Comparison of ENCODE assay signal across 1 cellular context in the genomic region with DNA sequence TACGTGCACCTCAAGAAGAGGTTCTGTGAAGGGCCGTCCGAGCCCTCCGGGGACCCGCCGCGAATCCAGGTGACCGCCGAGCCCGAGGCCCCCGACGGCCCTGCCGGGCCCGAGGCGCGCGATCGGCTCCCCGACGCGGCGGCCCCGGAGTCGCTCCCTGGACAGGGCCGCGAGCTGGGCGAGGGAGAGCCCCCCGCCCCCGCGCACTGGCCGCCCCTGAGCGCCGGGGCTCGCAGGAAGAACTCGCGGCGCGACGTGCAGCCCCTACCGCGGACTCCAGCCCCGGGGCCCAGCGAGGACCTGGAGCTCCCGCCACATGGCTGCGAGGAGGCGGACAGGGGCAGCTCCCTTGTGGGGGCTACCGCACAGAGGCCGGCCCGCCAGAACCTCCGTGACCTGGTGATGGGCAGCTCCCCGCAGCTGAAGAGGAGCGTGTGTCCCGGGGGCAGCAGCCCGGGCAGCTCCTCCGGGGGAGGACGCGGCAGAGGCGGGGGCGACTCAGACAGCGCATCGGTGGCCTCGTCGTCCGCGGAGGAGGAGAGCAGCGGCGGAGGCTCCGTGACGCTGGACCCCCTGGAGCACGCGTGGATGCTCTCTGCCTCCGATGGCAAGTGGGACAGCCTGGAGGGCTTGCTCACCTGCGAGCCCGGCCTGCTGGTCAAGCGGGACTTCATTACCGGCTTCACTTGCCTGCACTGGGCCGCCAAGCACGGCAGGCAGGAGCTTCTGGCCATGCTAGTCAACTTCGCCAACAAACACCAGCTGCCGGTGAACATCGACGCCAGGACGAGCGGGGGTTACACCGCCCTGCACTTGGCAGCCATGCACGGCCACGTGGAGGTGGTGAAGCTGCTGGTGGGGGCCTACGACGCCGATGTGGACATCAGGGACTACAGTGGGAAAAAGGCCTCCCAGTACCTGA.
TF ChIP-seq lines count a peak whose summit lies in the region.

No MANE protein-coding gene starts in this region.

TF ChIP-seq in HepG2, 621 proteins besides CTCF, POLR2A, EP300 and RAD21 (continued from another document):
- TF ChIP-seq NFE2 (CRISPR knock-in tag; IDR thresholded peaks at IDR 0.05) (no peak), JARID2 (CRISPR knock-in tag; IDR thresholded peaks at IDR 0.05; ENCODE audit: insufficient replicate concordance) (no peak), ZNF142 (CRISPR knock-in tag; IDR thresholded peaks at IDR 0.05) (peak; percentile 68; the same call in 1 of the 2 replicates), LBX2 (CRISPR knock-in tag; IDR thresholded peaks at IDR 0.05; ENCODE audit: borderline replicate concordance) (peak; percentile 84; the same call in 1 of the 2 replicates), ZNF496 (CRISPR knock-in tag; IDR thresholded peaks at IDR 0.05; ENCODE audit: insufficient replicate concordance) (no peak), SRY (CRISPR knock-in tag; IDR thresholded peaks at IDR 0.05) (peak; percentile 83; the same call in 1 of the 2 replicates), ZNF30 (CRISPR knock-in tag; IDR thresholded peaks at IDR 0.05) (peak; percentile 70; the same call in 1 of the 2 replicates), ZNF121 (CRISPR knock-in tag; IDR thresholded peaks at IDR 0.05) (no peak; the same call in 1 of the 2 replicates), AHR (CRISPR knock-in tag; IDR thresholded peaks at IDR 0.05) (peak; percentile 43; the same call in 1 of the 2 replicates), GZF1 (CRISPR knock-in tag; IDR thresholded peaks at IDR 0.05) (0 out of 2 replicates have a peak, but pooled peaks have one; percentile 13), SNRNP70 (IDR thresholded peaks at IDR 0.05; ENCODE audit: low read depth, low read length) (no peak)
- TF ChIP-seq, protein P1, sequence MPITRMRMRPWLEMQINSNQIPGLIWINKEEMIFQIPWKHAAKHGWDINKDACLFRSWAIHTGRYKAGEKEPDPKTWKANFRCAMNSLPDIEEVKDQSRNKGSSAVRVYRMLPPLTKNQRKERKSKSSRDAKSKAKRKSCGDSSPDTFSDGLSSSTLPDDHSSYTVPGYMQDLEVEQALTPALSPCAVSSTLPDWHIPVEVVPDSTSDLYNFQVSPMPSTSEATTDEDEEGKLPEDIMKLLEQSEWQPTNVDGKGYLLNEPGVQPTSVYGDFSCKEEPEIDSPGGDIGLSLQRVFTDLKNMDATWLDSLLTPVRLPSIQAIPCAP (CRISPR knock-in tag; IDR thresholded peaks at IDR 0.05; ENCODE audit: low read depth) = 0 out of 2 replicates have a peak, but pooled peaks have one; percentile 75
TF ChIP-seq in HepG2: peak in this region for 248.
